ENCODE assay signal across 8 cellular contexts in genomic region chrX:130339408-130340222, GRCh38. TPM values are rescaled to one million over a fixed set of nuclear protein-coding genes. Genes with fewer than 3 reads are reported as not detected.
DNase-seq lines count a peak whose midpoint lies in the region; ATAC-seq and TF ChIP-seq lines count a peak whose summit lies in the region.

TSS of gene SLC25A14 (plus strand) at chrX:130339919. CDS start at chrX:130340279, 360 bp downstream.

- H3K4me3 ChIP-seq in HUES6 (ENCODE audit: low read depth, low read length) (peak within 1 kb of the TSS; percentile 78), OCI-LY3 (ENCODE audit: low read length) (peak within 1 kb of the TSS; percentile 96), mucosa of descending colon (peak within 1 kb of the TSS; percentile 32)

- intact Hi-C loops in mucosa of descending colon (cut with DNase I, micrococcal nuclease): no loop called here

- H3K9me3 ChIP-seq in HUES6 (ENCODE audit: control insufficient read depth, insufficient read depth, low read depth, low read length): no peaks in the 10 kb centered on the region
- no peaks in the 10 kb centered on the region for H3K9me3 ChIP-seq in OCI-LY3 (ENCODE audit: insufficient read depth, low read length)
- no peaks in the 10 kb centered on the region for H3K9me3 ChIP-seq in mucosa of descending colon

- H3K9ac ChIP-seq in HUES6 (ENCODE audit: low read length) (peak within 1 kb of the TSS; percentile 84), OCI-LY3 (ENCODE audit: low read length) (peak within 1 kb of the TSS; percentile 92)

- ATAC-seq in GM21447 (IDR thresholded peaks at IDR 0.05; ENCODE audit: unreplicated experiment) (peak; percentile 99), mucosa of descending colon (peak; percentile 98)

- peak within 1 kb of the TSS; percentile 92 for H2AFZ ChIP-seq in OCI-LY3 (ENCODE audit: low read depth, low read length)

- peak within 1 kb of the TSS; percentile 32; the same call in 1 of the 2 replicates for H3K27ac ChIP-seq in HUES6 (ENCODE audit: low read depth, low read length)
- H3K27ac ChIP-seq in OCI-LY3 (ENCODE audit: low read length): peak within 1 kb of the TSS; percentile 53

- H3K4me1 ChIP-seq in HUES6 (ENCODE audit: control insufficient read depth, insufficient read depth, low read length): peaks cover 26% of the 10 kb centered on the region
- H3K4me1 ChIP-seq in OCI-LY3 (ENCODE audit: low read length): peaks cover 4% of the 10 kb centered on the region; the same call in 1 of the 2 replicates
- no peaks in the 10 kb centered on the region for H3K4me1 ChIP-seq in mucosa of descending colon (ENCODE audit: low read depth)

- TF ChIP-seq CTCF in OCI-LY3 (IDR thresholded peaks at IDR 0.05; ENCODE audit: low read depth, low read length) (no peak), mucosa of descending colon (IDR thresholded peaks at IDR 0.05) (no peak)

- H3K27me3 ChIP-seq in HUES6 (ENCODE audit: control insufficient read depth, insufficient read depth, low read length) (no peaks in the 10 kb centered on the region), OCI-LY3 (ENCODE audit: low read depth, low read length) (no peaks in the 10 kb centered on the region)

- no peaks in the 10 kb centered on the region for H3K79me2 ChIP-seq in OCI-LY3 (ENCODE audit: low read length)

- peak within 1 kb of the TSS; percentile 88 for H3K4me2 ChIP-seq in OCI-LY3 (ENCODE audit: low read length)

- DNase-seq in DMS 273 (lab: John Stamatoyannopoulos, UW; ENCODE audit: unreplicated experiment) (peak; percentile 93), epidermal melanocyte (ENCODE audit: insufficient read length, low spot score) (peak; percentile 19), mucosa of descending colon (peak; percentile 79 to 82 (median 82))
- peak; percentile 61 for DNase-seq in activated CD8-positive, alpha-beta memory T cell treated with anti-CD3 and anti-CD28 coated beads, Interleukin-2, amount 50 U/mL, for 4 hours
- DNase-seq in stimulated activated CD8-positive, alpha-beta memory T cell treated with anti-CD3 and anti-CD28 coated beads, Interleukin-4, amount 100 ng/mL, for 4 hours (ENCODE audit: low read depth in 2 of 2, low spot score in 1 of 2): peak; percentile 37 to 41

- H3K36me3 ChIP-seq in HUES6 (ENCODE audit: control insufficient read depth, insufficient read depth, low read length): no peaks in the 10 kb centered on the region
- H3K36me3 ChIP-seq in OCI-LY3 (replicated peaks; ENCODE audit: low read depth, low read length): no peaks in the 10 kb centered on the region
- no peaks in the 10 kb centered on the region for H3K36me3 ChIP-seq in mucosa of descending colon (ENCODE audit: low read depth)

- no peaks in the 10 kb centered on the region for H4K20me1 ChIP-seq in OCI-LY3 (ENCODE audit: insufficient read depth, low read length)

RNA-seq across cellular contexts. Expression of gene SLC25A14, which starts in this region (rescaled TPM):
- total RNA-seq in mucosa of descending colon: 10 to 100 TPM in 2 of 3 donors, 1 to 10 TPM in 1; 8.3 to 12.9 (median 12.7) TPM

Comparison
In these comparisons a context has a peak if more than half of its experiments do, and no peak if none do; other contexts are left out.
1. Peak in every context shown above with its lines: DNase-seq, ATAC-seq, H3K4me3 ChIP-seq and H3K27ac ChIP-seq.
2. DNase-seq: peak in every context shown above with its lines; median percentile 93 in DMS 273; 82 in mucosa of descending colon; 61 in activated CD8-positive, alpha-beta memory T cell treated with anti-CD3 and anti-CD28 coated beads, Interleukin-2, amount 50 U/mL, for 4 hours; 39 in stimulated activated CD8-positive, alpha-beta memory T cell treated with anti-CD3 and anti-CD28 coated beads, Interleukin-4, amount 100 ng/mL, for 4 hours; 19 in epidermal melanocyte.
3. H3K4me3 ChIP-seq: peak in every context shown above with its lines; median percentile 96 in OCI-LY3; 78 in HUES6; 32 in mucosa of descending colon.